1 cellular context compared by ENCODE assay signal in the genomic region with DNA sequence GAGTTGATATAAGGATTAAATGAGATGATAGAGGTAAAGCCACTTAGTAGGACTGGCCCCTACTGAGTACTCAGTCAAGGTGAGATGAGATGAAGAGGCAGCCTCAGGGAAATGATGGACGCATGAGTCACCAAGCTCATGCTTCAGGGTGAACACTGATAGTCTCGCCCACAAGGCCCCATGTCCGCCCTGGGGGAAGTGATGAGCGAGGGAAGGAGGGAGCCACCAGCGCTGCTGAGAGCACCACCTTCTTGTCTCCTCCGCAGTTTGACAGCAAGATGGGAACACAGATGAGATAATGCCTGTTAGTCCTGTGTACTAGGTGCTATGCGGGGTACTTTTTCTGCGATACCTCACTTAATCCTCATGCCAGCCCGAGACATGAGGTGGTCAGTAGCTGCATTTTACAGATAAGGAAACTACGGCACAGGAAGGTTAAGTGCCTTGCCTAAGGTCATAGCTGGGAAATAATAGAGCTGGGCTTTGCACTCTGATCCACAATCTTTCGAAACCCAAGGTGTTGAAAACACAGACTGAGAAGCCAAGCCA.
TF ChIP-seq lines count a peak whose summit lies in the region.

No MANE protein-coding gene starts in this region.

TF ChIP-seq in K562, 482 proteins besides CTCF, POLR2A, EP300 and RAD21 (continued from another document and continues in another):
- TF ChIP-seq, protein P1, sequence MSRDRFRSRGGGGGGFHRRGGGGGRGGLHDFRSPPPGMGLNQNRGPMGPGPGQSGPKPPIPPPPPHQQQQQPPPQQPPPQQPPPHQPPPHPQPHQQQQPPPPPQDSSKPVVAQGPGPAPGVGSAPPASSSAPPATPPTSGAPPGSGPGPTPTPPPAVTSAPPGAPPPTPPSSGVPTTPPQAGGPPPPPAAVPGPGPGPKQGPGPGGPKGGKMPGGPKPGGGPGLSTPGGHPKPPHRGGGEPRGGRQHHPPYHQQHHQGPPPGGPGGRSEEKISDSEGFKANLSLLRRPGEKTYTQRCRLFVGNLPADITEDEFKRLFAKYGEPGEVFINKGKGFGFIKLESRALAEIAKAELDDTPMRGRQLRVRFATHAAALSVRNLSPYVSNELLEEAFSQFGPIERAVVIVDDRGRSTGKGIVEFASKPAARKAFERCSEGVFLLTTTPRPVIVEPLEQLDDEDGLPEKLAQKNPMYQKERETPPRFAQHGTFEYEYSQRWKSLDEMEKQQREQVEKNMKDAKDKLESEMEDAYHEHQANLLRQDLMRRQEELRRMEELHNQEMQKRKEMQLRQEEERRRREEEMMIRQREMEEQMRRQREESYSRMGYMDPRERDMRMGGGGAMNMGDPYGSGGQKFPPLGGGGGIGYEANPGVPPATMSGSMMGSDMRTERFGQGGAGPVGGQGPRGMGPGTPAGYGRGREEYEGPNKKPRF (IDR thresholded peaks at IDR 0.05; ENCODE audit: low read depth, low read length): no peak
- TF ChIP-seq, protein P2, sequence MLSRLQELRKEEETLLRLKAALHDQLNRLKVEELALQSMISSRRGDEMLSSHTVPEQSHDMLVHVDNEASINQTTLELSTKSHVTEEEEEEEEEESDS (CRISPR knock-in tag; IDR thresholded peaks at IDR 0.05): no peak
- no peak for TF ChIP-seq RFX7 (CRISPR knock-in tag; IDR thresholded peaks at IDR 0.05)
- TF ChIP-seq, protein P3, sequence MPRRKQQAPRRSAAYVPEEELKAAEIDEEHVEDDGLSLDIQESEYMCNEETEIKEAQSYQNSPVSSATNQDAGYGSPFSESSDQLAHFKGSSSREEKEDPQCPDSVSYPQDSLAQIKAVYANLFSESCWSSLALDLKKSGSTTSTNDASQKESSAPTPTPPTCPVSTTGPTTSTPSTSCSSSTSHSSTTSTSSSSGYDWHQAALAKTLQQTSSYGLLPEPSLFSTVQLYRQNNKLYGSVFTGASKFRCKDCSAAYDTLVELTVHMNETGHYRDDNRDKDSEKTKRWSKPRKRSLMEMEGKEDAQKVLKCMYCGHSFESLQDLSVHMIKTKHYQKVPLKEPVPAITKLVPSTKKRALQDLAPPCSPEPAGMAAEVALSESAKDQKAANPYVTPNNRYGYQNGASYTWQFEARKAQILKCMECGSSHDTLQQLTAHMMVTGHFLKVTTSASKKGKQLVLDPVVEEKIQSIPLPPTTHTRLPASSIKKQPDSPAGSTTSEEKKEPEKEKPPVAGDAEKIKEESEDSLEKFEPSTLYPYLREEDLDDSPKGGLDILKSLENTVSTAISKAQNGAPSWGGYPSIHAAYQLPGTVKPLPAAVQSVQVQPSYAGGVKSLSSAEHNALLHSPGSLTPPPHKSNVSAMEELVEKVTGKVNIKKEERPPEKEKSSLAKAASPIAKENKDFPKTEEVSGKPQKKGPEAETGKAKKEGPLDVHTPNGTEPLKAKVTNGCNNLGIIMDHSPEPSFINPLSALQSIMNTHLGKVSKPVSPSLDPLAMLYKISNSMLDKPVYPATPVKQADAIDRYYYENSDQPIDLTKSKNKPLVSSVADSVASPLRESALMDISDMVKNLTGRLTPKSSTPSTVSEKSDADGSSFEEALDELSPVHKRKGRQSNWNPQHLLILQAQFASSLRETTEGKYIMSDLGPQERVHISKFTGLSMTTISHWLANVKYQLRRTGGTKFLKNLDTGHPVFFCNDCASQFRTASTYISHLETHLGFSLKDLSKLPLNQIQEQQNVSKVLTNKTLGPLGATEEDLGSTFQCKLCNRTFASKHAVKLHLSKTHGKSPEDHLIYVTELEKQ (CRISPR knock-in tag; IDR thresholded peaks at IDR 0.05): no peak
- TF ChIP-seq RNF219 (CRISPR knock-in tag; IDR thresholded peaks at IDR 0.05): no peak
- no peak for TF ChIP-seq ZNF197 (CRISPR knock-in tag; IDR thresholded peaks at IDR 0.05; ENCODE audit: low read depth)
- TF ChIP-seq ERF (CRISPR knock-in tag; IDR thresholded peaks at IDR 0.05): no peak
- TF ChIP-seq ZNF695 (CRISPR knock-in tag; IDR thresholded peaks at IDR 0.05): no peak
- TF ChIP-seq MTA2 (IDR thresholded peaks at IDR 0.05; ENCODE audit: low read depth): peak; percentile 71
- TF ChIP-seq CHCHD3 (CRISPR knock-in tag; IDR thresholded peaks at IDR 0.05): no peak
- no peak for TF ChIP-seq ZNF436 (CRISPR knock-in tag; IDR thresholded peaks at IDR 0.05)
- no peak for TF ChIP-seq TCF7L2 (IDR thresholded peaks at IDR 0.05; ENCODE audit: low read depth, low read length)
- TF ChIP-seq ZNF740 (CRISPR knock-in tag; IDR thresholded peaks at IDR 0.05): no peak
- no peak for TF ChIP-seq ZNF740 (tag; IDR thresholded peaks at IDR 0.05)
- TF ChIP-seq FOXA1 (IDR thresholded peaks at IDR 0.05; ENCODE audit: borderline replicate concordance): no peak
- no peak for TF ChIP-seq ZBTB49 (CRISPR knock-in tag; IDR thresholded peaks at IDR 0.05; ENCODE audit: borderline replicate concordance)
- no peak for TF ChIP-seq PCBP2 (IDR thresholded peaks at IDR 0.05; ENCODE audit: low read depth, low read length, poor library complexity, severe bottlenecking)
- TF ChIP-seq ZSCAN32 (CRISPR knock-in tag; IDR thresholded peaks at IDR 0.05): no peak
- no peak for TF ChIP-seq ELF2 (CRISPR knock-in tag; IDR thresholded peaks at IDR 0.05)
- no peak for TF ChIP-seq ZNF668 (CRISPR knock-in tag; IDR thresholded peaks at IDR 0.05)
- no peak for TF ChIP-seq CLOCK (CRISPR knock-in tag; IDR thresholded peaks at IDR 0.05; ENCODE audit: borderline replicate concordance)
- peak in 1 of 2 experiments; percentile 65; a peak in 2 of 4 replicates for TF ChIP-seq HDAC1 (IDR thresholded peaks at IDR 0.05)
- TF ChIP-seq ZNF274 (IDR thresholded peaks at IDR 0.05; ENCODE audit: borderline replicate concordance, low read depth, low read length): no peak
- no peak for TF ChIP-seq SRSF3 (IDR thresholded peaks at IDR 0.05; ENCODE audit: insufficient read depth, low read length)
- TF ChIP-seq KAT7 (CRISPR knock-in tag; IDR thresholded peaks at IDR 0.05; ENCODE audit: borderline replicate concordance): no peak
- no peak for TF ChIP-seq ZNF518B (CRISPR knock-in tag; IDR thresholded peaks at IDR 0.05)
- TF ChIP-seq ZNF764 (CRISPR knock-in tag; IDR thresholded peaks at IDR 0.05; ENCODE audit: low read depth): no peak
- TF ChIP-seq SRSF1 (IDR thresholded peaks at IDR 0.05; ENCODE audit: low read depth, low read length): no peak
- no peak for TF ChIP-seq GATAD2A (IDR thresholded peaks at IDR 0.05)
- no peak for TF ChIP-seq NFE2 (IDR thresholded peaks at IDR 0.05; ENCODE audit: low read depth)
- no peak for TF ChIP-seq TSC22D4 (tag; IDR thresholded peaks at IDR 0.05)
- peak; percentile 30; the same call in 1 of the 2 replicates for TF ChIP-seq SPI1 (IDR thresholded peaks at IDR 0.05; ENCODE audit: borderline replicate concordance, low read depth, low read length)
- no peak for TF ChIP-seq ZBED1 (IDR thresholded peaks at IDR 0.05)
- no peak for TF ChIP-seq CTCFL (IDR thresholded peaks at IDR 0.05; ENCODE audit: borderline replicate concordance, insufficient read depth, low read depth, low read length, poor library complexity, severe bottlenecking)
- TF ChIP-seq CTBP1 (IDR thresholded peaks at IDR 0.05; ENCODE audit: borderline replicate concordance): peak; percentile 99
- no peak for TF ChIP-seq ELF1 (tag; IDR thresholded peaks at IDR 0.05)
- TF ChIP-seq CBX2 (IDR thresholded peaks at IDR 0.05; ENCODE audit: insufficient read depth, low read length, poor library complexity, severe bottlenecking): no peak
- TF ChIP-seq HNRNPH1 (optimal IDR thresholded peaks at IDR 0.05; ENCODE audit: low read depth, low read length): no peak
